Comparison of ENCODE assay signal across 1 cellular context in genomic region chr2:168849610-168850009, GRCh38.
TF ChIP-seq lines count a peak whose summit lies in the region.

No MANE protein-coding gene starts in this region.

TF ChIP-seq in IMR-90, 13 proteins besides CTCF, POLR2A, EP300 and RAD21:
- TF ChIP-seq RFX5 (IDR thresholded peaks at IDR 0.05; ENCODE audit: low read depth, low read length) (no peak), FOS (IDR thresholded peaks at IDR 0.05; ENCODE audit: low read depth, low read length) (no peak), CEBPB (IDR thresholded peaks at IDR 0.05; ENCODE audit: low read depth, low read length) (no peak), CHD1 (IDR thresholded peaks at IDR 0.05; ENCODE audit: low read depth, low read length) (no peak), MAFK (IDR thresholded peaks at IDR 0.05; ENCODE audit: low read depth, low read length) (peak; percentile 18; the same call in 1 of the 2 replicates)
